Comparison of ENCODE assay signal across 8 cellular contexts in genomic region chr10:91198781-91199180, GRCh38. TPM values are rescaled to one million over a fixed set of nuclear protein-coding genes. Genes with fewer than 3 reads are reported as not detected.
DNase-seq lines count a peak whose midpoint lies in the region; ATAC-seq lines count a peak whose summit lies in the region.

No MANE protein-coding gene starts in this region.

- no peaks in the 10 kb centered on the region for H3K9me3 Mint-ChIP-seq in activated naive CD4-positive, alpha-beta T cell treated with anti-CD3 and anti-CD28 coated beads for 36 hours
- H3K9me3 Mint-ChIP-seq in T-helper 2 cell treated with Interferon-gamma antibody and Interleukin-4, amounts not matched to agents 5 μg/mL and 100 μg/mL, for 36 hours: no peaks in the 10 kb centered on the region

- intact Hi-C loops in activated naive CD4-positive, alpha-beta T cell treated with anti-CD3 and anti-CD28 coated beads for 36 hours (cut with micrococcal nuclease): no loop called here
- intact Hi-C loops in left ventricle myocardium superior (cut with micrococcal nuclease): no loop called here
- intact Hi-C loops in posterior vena cava (cut with DNase I): no loop called here

- H3K36me3 Mint-ChIP-seq in activated naive CD4-positive, alpha-beta T cell treated with anti-CD3 and anti-CD28 coated beads for 36 hours (ENCODE audit: low read depth): peaks cover 5% of the 10 kb centered on the region
- H3K36me3 Mint-ChIP-seq in T-helper 2 cell treated with Interferon-gamma antibody and Interleukin-4, amounts not matched to agents 5 μg/mL and 100 μg/mL, for 36 hours (ENCODE audit: low read depth): peaks cover 7% of the 10 kb centered on the region

- H3K4me3 Mint-ChIP-seq in activated naive CD4-positive, alpha-beta T cell treated with anti-CD3 and anti-CD28 coated beads for 36 hours: no peak overlapping the region
- peak overlapping the region; percentile 46 for H3K4me3 Mint-ChIP-seq in T-helper 2 cell treated with Interferon-gamma antibody and Interleukin-4, amounts not matched to agents 5 μg/mL and 100 μg/mL, for 36 hours

- DNase-seq in activated naive CD4-positive, alpha-beta T cell treated with anti-CD3 and anti-CD28 coated beads for 36 hours: peak; percentile 37
- no peak for DNase-seq in activated naive CD4-positive, alpha-beta T cell treated with anti-CD3 and anti-CD28 coated beads, Interleukin-2, amount 50 U/mL, for 16 hours
- DNase-seq in T-helper 2 cell treated with Interferon-gamma antibody and Interleukin-4, amounts not matched to agents 5 μg/mL and 100 μg/mL, for 36 hours (ENCODE audit: low spot score): no peak
- DNase-seq in left ventricle myocardium superior (no peak), NCI-H774 (lab: John Stamatoyannopoulos, UW) (no peak), posterior vena cava (ENCODE audit: low spot score) (no peak), iPS-NIHi7 (ENCODE audit: extremely low spot score) (no peak)

- CTCF ChIA-PET in activated naive CD4-positive, alpha-beta T cell treated with anti-CD3 and anti-CD28 coated beads for 36 hours (lab: Charles Lee): no interaction called here

- peak overlapping the region; percentile 13 for H3K27ac Mint-ChIP-seq in activated naive CD4-positive, alpha-beta T cell treated with anti-CD3 and anti-CD28 coated beads for 36 hours
- H3K27ac Mint-ChIP-seq in T-helper 2 cell treated with Interferon-gamma antibody and Interleukin-4, amounts not matched to agents 5 μg/mL and 100 μg/mL, for 36 hours: peak overlapping the region; percentile 90

- peaks cover 77% of the 10 kb centered on the region for H3K4me1 Mint-ChIP-seq in activated naive CD4-positive, alpha-beta T cell treated with anti-CD3 and anti-CD28 coated beads for 36 hours (ENCODE audit: low read depth)
- H3K4me1 Mint-ChIP-seq in T-helper 2 cell treated with Interferon-gamma antibody and Interleukin-4, amounts not matched to agents 5 μg/mL and 100 μg/mL, for 36 hours (ENCODE audit: low read depth): peaks cover 68% of the 10 kb centered on the region

- no peaks in the 10 kb centered on the region for H3K27me3 Mint-ChIP-seq in activated naive CD4-positive, alpha-beta T cell treated with anti-CD3 and anti-CD28 coated beads for 36 hours (ENCODE audit: low read depth)
- no peaks in the 10 kb centered on the region for H3K27me3 Mint-ChIP-seq in T-helper 2 cell treated with Interferon-gamma antibody and Interleukin-4, amounts not matched to agents 5 μg/mL and 100 μg/mL, for 36 hours (ENCODE audit: low read depth)

- ATAC-seq in HG03039 (IDR thresholded peaks at IDR 0.05; ENCODE audit: unreplicated experiment): peak; percentile 58
- ATAC-seq in left ventricle myocardium superior: peak; percentile 36

RNA-seq across cellular contexts. Expression of gene PCGF5, which starts 21.7 kb away (rescaled TPM):
- 10 to 100 TPM; 34.2 to 36.4 TPM for total RNA-seq in activated naive CD4-positive, alpha-beta T cell treated with anti-CD3 and anti-CD28 coated beads for 36 hours
- total RNA-seq in left ventricle myocardium superior: 71.4 TPM
- total RNA-seq in posterior vena cava: 100 to 1,000 TPM in 1 of 2 donors, 10 to 100 TPM in 1; 60.6 to 100 TPM
